Comparison of ENCODE assay signal across 2 cellular contexts in genomic region chr7:26165950-26166680, GRCh38.
TF ChIP-seq lines count a peak whose summit lies in the region.

No MANE protein-coding gene starts in this region.

TF ChIP-seq in GM23338, 12 proteins besides CTCF, POLR2A, EP300 and RAD21 (continued from another document):
- TF ChIP-seq, protein P1, sequence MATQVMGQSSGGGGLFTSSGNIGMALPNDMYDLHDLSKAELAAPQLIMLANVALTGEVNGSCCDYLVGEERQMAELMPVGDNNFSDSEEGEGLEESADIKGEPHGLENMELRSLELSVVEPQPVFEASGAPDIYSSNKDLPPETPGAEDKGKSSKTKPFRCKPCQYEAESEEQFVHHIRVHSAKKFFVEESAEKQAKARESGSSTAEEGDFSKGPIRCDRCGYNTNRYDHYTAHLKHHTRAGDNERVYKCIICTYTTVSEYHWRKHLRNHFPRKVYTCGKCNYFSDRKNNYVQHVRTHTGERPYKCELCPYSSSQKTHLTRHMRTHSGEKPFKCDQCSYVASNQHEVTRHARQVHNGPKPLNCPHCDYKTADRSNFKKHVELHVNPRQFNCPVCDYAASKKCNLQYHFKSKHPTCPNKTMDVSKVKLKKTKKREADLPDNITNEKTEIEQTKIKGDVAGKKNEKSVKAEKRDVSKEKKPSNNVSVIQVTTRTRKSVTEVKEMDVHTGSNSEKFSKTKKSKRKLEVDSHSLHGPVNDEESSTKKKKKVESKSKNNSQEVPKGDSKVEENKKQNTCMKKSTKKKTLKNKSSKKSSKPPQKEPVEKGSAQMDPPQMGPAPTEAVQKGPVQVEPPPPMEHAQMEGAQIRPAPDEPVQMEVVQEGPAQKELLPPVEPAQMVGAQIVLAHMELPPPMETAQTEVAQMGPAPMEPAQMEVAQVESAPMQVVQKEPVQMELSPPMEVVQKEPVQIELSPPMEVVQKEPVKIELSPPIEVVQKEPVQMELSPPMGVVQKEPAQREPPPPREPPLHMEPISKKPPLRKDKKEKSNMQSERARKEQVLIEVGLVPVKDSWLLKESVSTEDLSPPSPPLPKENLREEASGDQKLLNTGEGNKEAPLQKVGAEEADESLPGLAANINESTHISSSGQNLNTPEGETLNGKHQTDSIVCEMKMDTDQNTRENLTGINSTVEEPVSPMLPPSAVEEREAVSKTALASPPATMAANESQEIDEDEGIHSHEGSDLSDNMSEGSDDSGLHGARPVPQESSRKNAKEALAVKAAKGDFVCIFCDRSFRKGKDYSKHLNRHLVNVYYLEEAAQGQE (IDR thresholded peaks at IDR 0.05; ENCODE audit: unreplicated experiment), result no peak
- TF ChIP-seq POLR2AphosphoS5 (IDR thresholded peaks at IDR 0.05; ENCODE audit: low read depth) (no peak), ZNF114 (CRISPR knock-in tag; IDR thresholded peaks at IDR 0.05) (no peak), ZNF331 (CRISPR knock-in tag; IDR thresholded peaks at IDR 0.05; ENCODE audit: low read depth) (no peak), STAT1 (IDR thresholded peaks at IDR 0.05; ENCODE audit: unreplicated experiment) (no peak), CREB1 (CRISPR knock-in tag; IDR thresholded peaks at IDR 0.05; ENCODE audit: low read depth) (no peak), EZH2 (IDR thresholded peaks at IDR 0.05; ENCODE audit: low read depth, unreplicated experiment) (no peak), NANOG (IDR thresholded peaks at IDR 0.05; ENCODE audit: borderline replicate concordance) (no peak), JUNB (IDR thresholded peaks at IDR 0.05; ENCODE audit: unreplicated experiment) (no peak)
- TF ChIP-seq, protein P2, sequence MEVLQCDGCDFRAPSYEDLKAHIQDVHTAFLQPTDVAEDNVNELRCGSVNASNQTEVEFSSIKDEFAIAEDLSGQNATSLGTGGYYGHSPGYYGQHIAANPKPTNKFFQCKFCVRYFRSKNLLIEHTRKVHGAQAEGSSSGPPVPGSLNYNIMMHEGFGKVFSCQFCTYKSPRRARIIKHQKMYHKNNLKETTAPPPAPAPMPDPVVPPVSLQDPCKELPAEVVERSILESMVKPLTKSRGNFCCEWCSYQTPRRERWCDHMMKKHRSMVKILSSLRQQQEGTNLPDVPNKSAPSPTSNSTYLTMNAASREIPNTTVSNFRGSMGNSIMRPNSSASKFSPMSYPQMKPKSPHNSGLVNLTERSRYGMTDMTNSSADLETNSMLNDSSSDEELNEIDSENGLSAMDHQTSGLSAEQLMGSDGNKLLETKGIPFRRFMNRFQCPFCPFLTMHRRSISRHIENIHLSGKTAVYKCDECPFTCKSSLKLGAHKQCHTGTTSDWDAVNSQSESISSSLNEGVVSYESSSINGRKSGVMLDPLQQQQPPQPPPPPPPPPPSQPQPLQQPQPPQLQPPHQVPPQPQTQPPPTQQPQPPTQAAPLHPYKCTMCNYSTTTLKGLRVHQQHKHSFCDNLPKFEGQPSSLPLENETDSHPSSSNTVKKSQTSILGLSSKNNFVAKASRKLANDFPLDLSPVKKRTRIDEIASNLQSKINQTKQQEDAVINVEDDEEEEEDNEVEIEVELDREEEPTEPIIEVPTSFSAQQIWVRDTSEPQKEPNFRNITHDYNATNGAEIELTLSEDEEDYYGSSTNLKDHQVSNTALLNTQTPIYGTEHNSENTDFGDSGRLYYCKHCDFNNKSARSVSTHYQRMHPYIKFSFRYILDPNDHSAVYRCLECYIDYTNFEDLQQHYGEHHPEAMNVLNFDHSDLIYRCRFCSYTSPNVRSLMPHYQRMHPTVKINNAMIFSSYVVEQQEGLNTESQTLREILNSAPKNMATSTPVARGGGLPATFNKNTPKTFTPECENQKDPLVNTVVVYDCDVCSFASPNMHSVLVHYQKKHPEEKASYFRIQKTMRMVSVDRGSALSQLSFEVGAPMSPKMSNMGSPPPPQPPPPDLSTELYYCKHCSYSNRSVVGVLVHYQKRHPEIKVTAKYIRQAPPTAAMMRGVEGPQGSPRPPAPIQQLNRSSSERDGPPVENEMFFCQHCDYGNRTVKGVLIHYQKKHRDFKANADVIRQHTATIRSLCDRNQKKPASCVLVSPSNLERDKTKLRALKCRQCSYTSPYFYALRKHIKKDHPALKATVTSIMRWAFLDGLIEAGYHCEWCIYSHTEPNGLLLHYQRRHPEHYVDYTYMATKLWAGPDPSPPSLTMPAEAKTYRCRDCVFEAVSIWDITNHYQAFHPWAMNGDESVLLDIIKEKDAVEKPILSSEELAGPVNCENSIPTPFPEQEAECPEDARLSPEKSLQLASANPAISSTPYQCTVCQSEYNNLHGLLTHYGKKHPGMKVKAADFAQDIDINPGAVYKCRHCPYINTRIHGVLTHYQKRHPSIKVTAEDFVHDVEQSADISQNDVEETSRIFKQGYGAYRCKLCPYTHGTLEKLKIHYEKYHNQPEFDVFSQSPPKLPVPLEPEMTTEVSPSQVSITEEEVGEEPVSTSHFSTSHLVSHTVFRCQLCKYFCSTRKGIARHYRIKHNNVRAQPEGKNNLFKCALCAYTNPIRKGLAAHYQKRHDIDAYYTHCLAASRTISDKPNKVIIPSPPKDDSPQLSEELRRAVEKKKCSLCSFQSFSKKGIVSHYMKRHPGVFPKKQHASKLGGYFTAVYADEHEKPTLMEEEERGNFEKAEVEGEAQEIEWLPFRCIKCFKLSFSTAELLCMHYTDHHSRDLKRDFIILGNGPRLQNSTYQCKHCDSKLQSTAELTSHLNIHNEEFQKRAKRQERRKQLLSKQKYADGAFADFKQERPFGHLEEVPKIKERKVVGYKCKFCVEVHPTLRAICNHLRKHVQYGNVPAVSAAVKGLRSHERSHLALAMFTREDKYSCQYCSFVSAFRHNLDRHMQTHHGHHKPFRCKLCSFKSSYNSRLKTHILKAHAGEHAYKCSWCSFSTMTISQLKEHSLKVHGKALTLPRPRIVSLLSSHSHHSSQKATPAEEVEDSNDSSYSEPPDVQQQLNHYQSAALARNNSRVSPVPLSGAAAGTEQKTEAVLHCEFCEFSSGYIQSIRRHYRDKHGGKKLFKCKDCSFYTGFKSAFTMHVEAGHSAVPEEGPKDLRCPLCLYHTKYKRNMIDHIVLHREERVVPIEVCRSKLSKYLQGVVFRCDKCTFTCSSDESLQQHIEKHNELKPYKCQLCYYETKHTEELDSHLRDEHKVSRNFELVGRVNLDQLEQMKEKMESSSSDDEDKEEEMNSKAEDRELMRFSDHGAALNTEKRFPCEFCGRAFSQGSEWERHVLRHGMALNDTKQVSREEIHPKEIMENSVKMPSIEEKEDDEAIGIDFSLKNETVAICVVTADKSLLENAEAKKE (CRISPR knock-in tag; IDR thresholded peaks at IDR 0.05), result no peak

TF ChIP-seq in WTC11, 78 proteins besides CTCF, POLR2A, EP300 and RAD21 (continued from another document):
- TF ChIP-seq, protein P3, sequence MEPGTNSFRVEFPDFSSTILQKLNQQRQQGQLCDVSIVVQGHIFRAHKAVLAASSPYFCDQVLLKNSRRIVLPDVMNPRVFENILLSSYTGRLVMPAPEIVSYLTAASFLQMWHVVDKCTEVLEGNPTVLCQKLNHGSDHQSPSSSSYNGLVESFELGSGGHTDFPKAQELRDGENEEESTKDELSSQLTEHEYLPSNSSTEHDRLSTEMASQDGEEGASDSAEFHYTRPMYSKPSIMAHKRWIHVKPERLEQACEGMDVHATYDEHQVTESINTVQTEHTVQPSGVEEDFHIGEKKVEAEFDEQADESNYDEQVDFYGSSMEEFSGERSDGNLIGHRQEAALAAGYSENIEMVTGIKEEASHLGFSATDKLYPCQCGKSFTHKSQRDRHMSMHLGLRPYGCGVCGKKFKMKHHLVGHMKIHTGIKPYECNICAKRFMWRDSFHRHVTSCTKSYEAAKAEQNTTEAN (CRISPR knock-in tag; IDR thresholded peaks at IDR 0.05), result no peak
- TF ChIP-seq JUN (CRISPR knock-in tag; IDR thresholded peaks at IDR 0.05) (no peak), ZNF512 (CRISPR knock-in tag; IDR thresholded peaks at IDR 0.05; ENCODE audit: borderline replicate concordance) (no peak), OVOL2 (CRISPR knock-in tag; IDR thresholded peaks at IDR 0.05; ENCODE audit: borderline replicate concordance) (no peak), IRF2 (CRISPR knock-in tag; IDR thresholded peaks at IDR 0.05; ENCODE audit: borderline replicate concordance, low read depth) (no peak), SP1 (CRISPR knock-in tag; conservative IDR thresholded peaks at IDR 0.05) (no peak), ESRRA (CRISPR knock-in tag; IDR thresholded peaks at IDR 0.05; ENCODE audit: borderline replicate concordance) (no peak), HMGA2 (CRISPR knock-in tag; IDR thresholded peaks at IDR 0.05) (no peak), IRF1 (CRISPR knock-in tag; IDR thresholded peaks at IDR 0.05) (no peak), NR3C1 (CRISPR knock-in tag; conservative IDR thresholded peaks at IDR 0.05; ENCODE audit: low read depth) (no peak), PRRX2 (CRISPR knock-in tag; IDR thresholded peaks at IDR 0.05) (no peak)
TF ChIP-seq in WTC11: peak in this region for 0.
